8 cellular contexts compared by ENCODE assay signal in genomic region chr7:143901360-143901709, GRCh38. TPM values are rescaled to one million over a fixed set of nuclear protein-coding genes. Genes with fewer than 3 reads are reported as not detected.
A peak's percentile ranks its signal among the peaks of the same experiment; 100 is the strongest.
DNase-seq lines count a peak whose midpoint lies in the region; ATAC-seq and TF ChIP-seq lines count a peak whose summit lies in the region.

No MANE protein-coding gene starts in this region.

- TF ChIP-seq CTCF in mucosa of descending colon (IDR thresholded peaks at IDR 0.05), result no peak

- H3K9me3 Mint-ChIP-seq in activated CD4-positive, alpha-beta T cell treated with anti-CD3 and anti-CD28 coated beads, Interleukin-2, amount 10 ng/mL, durations not matched to agents 7 days and 5 days, result no peaks in the 10 kb centered on the region

- POLR2A ChIA-PET in activated CD4-positive, alpha-beta T cell treated with anti-CD3 and anti-CD28 coated beads, Interleukin-2, amount 10 ng/mL, durations not matched to agents 7 days and 5 days (lab: Charles Lee), result interaction anchor here (1.4 kb wide), 1 partner anchor 227 kb away, joined by 5 read pairs; no protein-coding TSS in a partner anchor

- no peak for DNase-seq in activated CD4-positive, alpha-beta T cell treated with anti-CD3 and anti-CD28 coated beads, Interleukin-2, amount 10 ng/mL, durations not matched to agents 7 days and 5 days
- no peak for DNase-seq in activated CD4-positive, alpha-beta T cell treated with anti-CD3 and anti-CD28 coated beads, Interleukin-2, amount 50 U/mL, for 48 hours
- DNase-seq in SJCRH30, result peak in 1 of 2 experiments; percentile 56
- DNase-seq in mucosa of descending colon, result peak; percentile 55 to 68 (median 62)
- no peak for DNase-seq in stimulated activated CD8-positive, alpha-beta memory T cell treated with anti-CD3 and anti-CD28 coated beads, Interleukin-4, amount 100 ng/mL, for 48 hours
- DNase-seq in SW480 (ENCODE audit: low spot score), result no peak

- CTCF ChIA-PET in activated CD4-positive, alpha-beta T cell treated with anti-CD3 and anti-CD28 coated beads, Interleukin-2, amount 10 ng/mL, durations not matched to agents 7 days and 5 days (lab: Charles Lee), result interaction anchor here (1.2 to 1.8 kb wide), 5 partner anchors 9 to 227 kb away, joined by 3 to 10 read pairs (median 7); no protein-coding TSS in a partner anchor

- H3K9ac ChIP-seq in endocrine pancreas (ENCODE audit: control insufficient read depth, insufficient read depth, low read length), result peak overlapping the region; percentile 81

- peak overlapping the region; percentile 92 for H3K4me3 Mint-ChIP-seq in activated CD4-positive, alpha-beta T cell treated with anti-CD3 and anti-CD28 coated beads, Interleukin-2, amount 10 ng/mL, durations not matched to agents 7 days and 5 days

- H3K4me1 ChIP-seq in SJCRH30 (peaks cover 3% of the 10 kb centered on the region), endocrine pancreas (ENCODE audit: control insufficient read depth, insufficient read depth, low read length) (peaks cover 8% of the 10 kb centered on the region), mucosa of descending colon (ENCODE audit: low read depth) (peaks cover 15% of the 10 kb centered on the region), urinary bladder (ENCODE audit: insufficient read depth) (no peaks in the 10 kb centered on the region)

- no peaks in the 10 kb centered on the region for H3K36me3 Mint-ChIP-seq in activated CD4-positive, alpha-beta T cell treated with anti-CD3 and anti-CD28 coated beads, Interleukin-2, amount 10 ng/mL, durations not matched to agents 7 days and 5 days (ENCODE audit: low read depth)

- peak overlapping the region; percentile 90 for H3K27ac Mint-ChIP-seq in activated CD4-positive, alpha-beta T cell treated with anti-CD3 and anti-CD28 coated beads, Interleukin-2, amount 10 ng/mL, durations not matched to agents 7 days and 5 days

- H3K27me3 ChIP-seq in SJCRH30 (no peaks in the 10 kb centered on the region), endocrine pancreas (ENCODE audit: control insufficient read depth, insufficient read depth, low read length) (no peaks in the 10 kb centered on the region)

- H3K36me3 ChIP-seq in SJCRH30 (no peaks in the 10 kb centered on the region), endocrine pancreas (ENCODE audit: control insufficient read depth, insufficient read depth, low read length) (no peaks in the 10 kb centered on the region), mucosa of descending colon (ENCODE audit: low read depth) (no peaks in the 10 kb centered on the region), urinary bladder (ENCODE audit: insufficient read depth) (no peaks in the 10 kb centered on the region)

- peaks cover 26% of the 10 kb centered on the region for H3K4me1 Mint-ChIP-seq in activated CD4-positive, alpha-beta T cell treated with anti-CD3 and anti-CD28 coated beads, Interleukin-2, amount 10 ng/mL, durations not matched to agents 7 days and 5 days

- ATAC-seq in mucosa of descending colon, result peak; percentile 30

- H3K4me3 ChIP-seq in SJCRH30, result peak overlapping the region; percentile 75
- H3K4me3 ChIP-seq in endocrine pancreas (ENCODE audit: control insufficient read depth, insufficient read depth, low read length), result peak overlapping the region; percentile 97
- peak overlapping the region; percentile 43 for H3K4me3 ChIP-seq in mucosa of descending colon
- H3K4me3 ChIP-seq in urinary bladder (ENCODE audit: low read depth, low read length), result peak overlapping the region; percentile 92

- H3K27ac ChIP-seq in SJCRH30 (peak overlapping the region; percentile 72), urinary bladder (ENCODE audit: low read depth) (peak overlapping the region; percentile 96)

- intact Hi-C loops in mucosa of descending colon (cut with DNase I, micrococcal nuclease), result no loop called here

- H3K9me3 ChIP-seq in SJCRH30 (replicated peaks), result no peaks in the 10 kb centered on the region
- H3K9me3 ChIP-seq in endocrine pancreas (ENCODE audit: control insufficient read depth, low read length), result no peaks in the 10 kb centered on the region
- H3K9me3 ChIP-seq in mucosa of descending colon, result no peaks in the 10 kb centered on the region

- H3K27me3 Mint-ChIP-seq in activated CD4-positive, alpha-beta T cell treated with anti-CD3 and anti-CD28 coated beads, Interleukin-2, amount 10 ng/mL, durations not matched to agents 7 days and 5 days, result no peaks in the 10 kb centered on the region

- WGBS in urinary bladder, result under 1% methylated on average over 15 of the region's 15 CpGs

RNA-seq across cellular contexts. Expression of gene TCAF1, which starts 0.6 kb away (rescaled TPM):
- total RNA-seq in activated CD4-positive, alpha-beta T cell treated with anti-CD3 and anti-CD28 coated beads, Interleukin-2, amount 10 ng/mL, durations not matched to agents 7 days and 5 days, result 10 to 100 TPM; 14.6 to 15.5 TPM
- total RNA-seq in SJCRH30 (2014; rRNA removed; shearing (Covaris generic)), result 69.1 and 72.2 TPM in 2 replicates
- total RNA-seq in mucosa of descending colon, result 10 to 100 TPM; 36.2 to 56.0 (median 46.2) TPM
- total RNA-seq in urinary bladder, result 67.0 TPM
- polyA plus RNA-seq in urinary bladder, result 27.3 TPM

RNA-seq across cellular contexts. Expression of gene OR2F2, which starts 33.7 kb away (rescaled TPM):
- not detected for total RNA-seq in activated CD4-positive, alpha-beta T cell treated with anti-CD3 and anti-CD28 coated beads, Interleukin-2, amount 10 ng/mL, durations not matched to agents 7 days and 5 days
- not detected in 2 replicates for total RNA-seq in SJCRH30 (2014; rRNA removed; shearing (Covaris generic))
- total RNA-seq in mucosa of descending colon, result not detected
- not detected for total RNA-seq in urinary bladder
- not detected for polyA plus RNA-seq in urinary bladder

RNA-seq across cellular contexts. Expression of gene OR2F1, which starts 53.3 kb away (rescaled TPM):
- not detected for total RNA-seq in activated CD4-positive, alpha-beta T cell treated with anti-CD3 and anti-CD28 coated beads, Interleukin-2, amount 10 ng/mL, durations not matched to agents 7 days and 5 days
- not detected in 2 replicates for total RNA-seq in SJCRH30 (2014; rRNA removed; shearing (Covaris generic))
- not detected for total RNA-seq in mucosa of descending colon
- total RNA-seq in urinary bladder, result not detected
- not detected for polyA plus RNA-seq in urinary bladder

Comparison
In these comparisons a context has a peak if more than half of its experiments do, and no peak if none do; other contexts are left out.
1. DNase-seq: peak in mucosa of descending colon (3 of 3); none in activated CD4-positive, alpha-beta T cell treated with anti-CD3 and anti-CD28 coated beads, Interleukin-2, amount 10 ng/mL, durations not matched to agents 7 days and 5 days (single experiment), activated CD4-positive, alpha-beta T cell treated with anti-CD3 and anti-CD28 coated beads, Interleukin-2, amount 50 U/mL, for 48 hours (0 of 2), stimulated activated CD8-positive, alpha-beta memory T cell treated with anti-CD3 and anti-CD28 coated beads, Interleukin-4, amount 100 ng/mL, for 48 hours (single experiment) and SW480 (single experiment).
2. H3K4me3 ChIP-seq: peak in every context shown above with its lines; median percentile 97 in endocrine pancreas; 92 in urinary bladder; 75 in SJCRH30; 43 in mucosa of descending colon.